In the genomic region with DNA sequence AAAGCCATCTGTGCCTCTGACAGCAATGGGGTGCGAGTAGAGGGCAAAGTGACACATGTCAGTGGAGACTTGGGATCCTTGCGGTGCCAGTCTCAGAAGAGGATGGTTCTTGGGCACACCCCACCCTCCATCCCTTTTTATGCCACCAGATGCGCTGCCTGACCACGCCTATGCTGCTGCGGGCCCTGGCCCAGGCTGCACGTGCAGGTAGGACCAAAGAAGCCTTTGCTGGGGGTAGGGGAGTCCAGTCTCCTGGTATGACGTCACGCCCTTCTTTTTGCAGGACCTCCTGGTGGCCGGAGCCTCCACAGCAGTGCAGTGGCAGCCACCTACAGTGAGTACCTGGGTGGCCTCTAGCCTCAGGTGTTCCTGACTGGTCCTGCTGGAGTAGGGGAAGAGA, we compare ENCODE assay signal across 1 cellular context.
A peak's percentile ranks its signal among the peaks of the same experiment; 100 is the strongest.
TF ChIP-seq lines count a peak whose summit lies in the region.

No MANE protein-coding gene starts in this region.

TF ChIP-seq in HepG2, 621 proteins besides CTCF, POLR2A, EP300 and RAD21:
- TF ChIP-seq REXO4 (CRISPR knock-in tag; IDR thresholded peaks at IDR 0.05; ENCODE audit: borderline replicate concordance) (no peak), RBFOX2 (IDR thresholded peaks at IDR 0.05; ENCODE audit: low read depth, low read length) (0 out of 2 replicates have a peak, but pooled peaks have one; percentile 41), ATF7 (IDR thresholded peaks at IDR 0.05) (no peak), ATF7 (CRISPR knock-in tag; IDR thresholded peaks at IDR 0.05) (0 out of 2 replicates have a peak, but pooled peaks have one; percentile 13)
- TF ChIP-seq, protein P1, sequence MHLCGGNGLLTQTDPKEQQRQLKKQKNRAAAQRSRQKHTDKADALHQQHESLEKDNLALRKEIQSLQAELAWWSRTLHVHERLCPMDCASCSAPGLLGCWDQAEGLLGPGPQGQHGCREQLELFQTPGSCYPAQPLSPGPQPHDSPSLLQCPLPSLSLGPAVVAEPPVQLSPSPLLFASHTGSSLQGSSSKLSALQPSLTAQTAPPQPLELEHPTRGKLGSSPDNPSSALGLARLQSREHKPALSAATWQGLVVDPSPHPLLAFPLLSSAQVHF (CRISPR knock-in tag; IDR thresholded peaks at IDR 0.05), result no peak
